In the genomic region with DNA sequence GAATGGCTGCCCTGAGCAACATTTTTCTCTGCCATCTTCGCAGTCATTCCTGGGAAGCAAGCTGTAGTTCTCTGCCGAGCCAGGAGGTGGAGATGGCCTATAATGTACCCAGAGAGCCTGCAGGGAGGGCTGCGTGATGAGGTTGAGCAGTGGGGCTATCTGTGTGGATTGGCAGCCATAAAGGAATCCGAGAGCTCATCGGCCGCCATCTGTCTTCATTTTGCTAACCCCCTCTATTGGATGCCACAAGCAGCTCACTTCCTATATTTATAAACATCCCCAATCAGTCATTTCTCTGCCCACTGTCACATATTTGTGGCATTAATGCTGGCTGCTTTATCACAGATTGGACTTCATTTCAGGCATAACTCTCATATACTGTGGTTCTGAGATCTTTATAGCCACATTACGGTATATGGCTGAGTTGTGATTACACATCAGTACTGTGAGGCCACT, we compare ENCODE assay signal across 8 cellular contexts.
DNase-seq lines count a peak whose midpoint lies in the region; ATAC-seq and TF ChIP-seq lines count a peak whose summit lies in the region.

No MANE protein-coding gene starts in this region.

- no peak for TF ChIP-seq POLR2A in breast epithelium (IDR thresholded peaks at IDR 0.05)

- no peak overlapping the region for H3K27ac ChIP-seq in mammary epithelial cell (ENCODE audit: insufficient read depth, low read depth, low read length)
- no peak overlapping the region for H3K27ac ChIP-seq in breast epithelium

- H3K4me3 Mint-ChIP-seq in activated T-cell treated with anti-CD3 and anti-CD28 coated beads, Interleukin-2, amount 50 U/mL, for 4 hours = no peak overlapping the region
- no peak overlapping the region for H3K4me3 Mint-ChIP-seq in T-helper 17 cell

- dilution Hi-C loops in mammary epithelial cell (cut with HindIII; ENCODE audit: low sequenced_read_pairs) = loop anchor here (5.0 kb wide), 1 partner anchor 32 kb away; no protein-coding TSS in a partner anchor

- peaks cover 4% of the 10 kb centered on the region for H3K27me3 Mint-ChIP-seq in activated T-cell treated with anti-CD3 and anti-CD28 coated beads, Interleukin-2, amount 50 U/mL, for 4 hours (ENCODE audit: low read depth)
- H3K27me3 Mint-ChIP-seq in T-helper 17 cell = peaks cover 8% of the 10 kb centered on the region

- no TSS peak for BruUV-seq in mammary epithelial cell (replicated peaks; lab: Mats Ljungman, UMichigan)

- no peaks in the 10 kb centered on the region for H3K9me3 Mint-ChIP-seq in activated T-cell treated with anti-CD3 and anti-CD28 coated beads, Interleukin-2, amount 50 U/mL, for 4 hours

- TF ChIP-seq CTCF in mammary epithelial cell (conservative IDR thresholded peaks at IDR 0.05 in 1 of 2, IDR thresholded peaks at IDR 0.05 in 1 of 2; ENCODE audit: extremely low read depth in 1 of 2, insufficient read depth in 1 of 2, low read depth in 1 of 2, low read length in 2 of 2) (peak; percentile 39 to 56), breast epithelium (IDR thresholded peaks at IDR 0.05) (no peak)

- DNase-seq in mammary epithelial cell (peak; percentile 1), breast epithelium (ENCODE audit: low spot score in 2 of 2) (no peak), RPMI7951 (ENCODE audit: low read depth) (peak; percentile 55), hepatic stellate cell (ENCODE audit: low spot score) (peak; percentile 22), T-helper 17 cell (no peak), NCI-H1048 (lab: John Stamatoyannopoulos, UW) (no peak)
- DNase-seq in activated T-cell treated with anti-CD3 and anti-CD28 coated beads, Interleukin-2, amount 50 U/mL, for 4 hours = no peak

- in situ Hi-C loops in mammary epithelial cell (cut with MboI; ENCODE audit: low sequenced_read_pairs in 2 of 2) = no loop called here

- H3K36me3 ChIP-seq in mammary epithelial cell (ENCODE audit: insufficient read depth, low read length) (no peaks in the 10 kb centered on the region), breast epithelium (no peaks in the 10 kb centered on the region)

- CTCF ChIA-PET in mammary epithelial cell (lab: Charles Lee; ENCODE audit: low non-redundant PET) = interaction anchor here (0.7 to 1.4 kb wide), 2 partner anchors 40 to 94 kb away, joined by 4 read pairs; no protein-coding TSS in a partner anchor

- H3K27me3 ChIP-seq in mammary epithelial cell (ENCODE audit: insufficient read depth, low read length) = no peaks in the 10 kb centered on the region
- H3K27me3 ChIP-seq in breast epithelium = peaks cover 0 to 5% of the 10 kb centered on the region in 2 donors

- no peak overlapping the region for H2AFZ ChIP-seq in mammary epithelial cell (ENCODE audit: low read depth, low read length)

- H3K27ac Mint-ChIP-seq in T-helper 17 cell = no peak overlapping the region

- no peaks in the 10 kb centered on the region for H3K36me3 Mint-ChIP-seq in activated T-cell treated with anti-CD3 and anti-CD28 coated beads, Interleukin-2, amount 50 U/mL, for 4 hours (ENCODE audit: insufficient read depth)
- H3K36me3 Mint-ChIP-seq in T-helper 17 cell (ENCODE audit: low read depth) = no peaks in the 10 kb centered on the region

- no peak overlapping the region for H3K4me2 ChIP-seq in mammary epithelial cell (ENCODE audit: insufficient read depth, low read depth, low read length)

- intact Hi-C loops in mammary epithelial cell (cut with micrococcal nuclease) = loop anchor here (2.0 kb wide), 1 partner anchor 95 kb away; no protein-coding TSS in a partner anchor
- intact Hi-C loops in breast epithelium (cut with DNase I; ENCODE audit: low total_unique reads) = no loop called here

- H4K20me1 ChIP-seq in mammary epithelial cell (ENCODE audit: insufficient read depth, low read length) = no peaks in the 10 kb centered on the region

- H3K4me3 ChIP-seq in mammary epithelial cell (replicated peaks in 1 of 3; ENCODE audit: insufficient read depth in 1 of 3, low read depth in 2 of 3, low read length in 3 of 3) (no peak overlapping the region), breast epithelium (no peak overlapping the region)

- H3K9ac ChIP-seq in mammary epithelial cell (ENCODE audit: insufficient read depth, low read length) = no peak overlapping the region

- H3K4me1 ChIP-seq in mammary epithelial cell (ENCODE audit: insufficient read depth, low read length) (no peaks in the 10 kb centered on the region), breast epithelium (no peaks in the 10 kb centered on the region)

- no peaks in the 10 kb centered on the region for H3K4me1 Mint-ChIP-seq in activated T-cell treated with anti-CD3 and anti-CD28 coated beads, Interleukin-2, amount 50 U/mL, for 4 hours (ENCODE audit: low read depth)
- no peaks in the 10 kb centered on the region for H3K4me1 Mint-ChIP-seq in T-helper 17 cell

- WGBS in mammary epithelial cell (ENCODE audit: low coverage, missing lambda C conversion rate) = 70% methylated on average over 6 of the region's 7 CpGs

- ATAC-seq in HG02884 (IDR thresholded peaks at IDR 0.05; ENCODE audit: unreplicated experiment) (peak; percentile 80), T-helper 17 cell (no peak)
- ATAC-seq in activated T-cell treated with anti-CD3 and anti-CD28 coated beads, Interleukin-2, amount 50 U/mL, for 4 hours = no peak

- H3K9me3 ChIP-seq in mammary epithelial cell (replicated peaks; ENCODE audit: insufficient read depth, low read length) = no peaks in the 10 kb centered on the region
- no peaks in the 10 kb centered on the region for H3K9me3 ChIP-seq in breast epithelium
- no peaks in the 10 kb centered on the region for H3K9me3 ChIP-seq in T-helper 17 cell (ENCODE audit: control insufficient read depth, low read length, poor library complexity, severe bottlenecking)

- H3K79me2 ChIP-seq in mammary epithelial cell (ENCODE audit: insufficient read depth, low read length) = no peaks in the 10 kb centered on the region

Comparison
In these comparisons a context has a peak if more than half of its experiments do, and no peak if none do; other contexts are left out.
1. DNase-seq: peak in mammary epithelial cell (single experiment), RPMI7951 (single experiment) and hepatic stellate cell (single experiment); none in breast epithelium (0 of 2), activated T-cell treated with anti-CD3 and anti-CD28 coated beads, Interleukin-2, amount 50 U/mL, for 4 hours (single experiment), T-helper 17 cell (0 of 3) and NCI-H1048 (single experiment).
2. CTCF ChIP-seq: peak in mammary epithelial cell (2 of 2); none in breast epithelium (0 of 3).